35 cellular contexts compared by ENCODE assay signal in genomic region chr3:6723205-6723604, GRCh38.
"Had no signal": no experiment of that assay in that cellular context is flagged by ENCODE, and none has a peak within 500 bp of the region (broad histone marks: within the 10 kb centered on the region; RNA-seq: fewer than 3 reads in every experiment).

No MANE protein-coding gene starts in this region.

- H3K9me3 ChIP-seq: MG63 had no signal

- H3K4me3 ChIP-seq: MG63 had no signal

- DNase-seq: Karpas-422, Kasumi-1, KBM-7, KG1, MG63, MM.1S, MV-4-11, NCI-H1048, NCI-H1092, NCI-H1092 treated with DMSO at 0.1 percent for 48 hours, NCI-H1105, NCI-H1105 treated with DMSO at 0.1 percent for 48 hours, NCI-H1417, NCI-H1417 treated with DMSO at 0.1 percent for 48 hours, NCI-H1436 treated with DMSO at 0.1 percent for 48 hours, NCI-H146, NCI-H1694, NCI-H1694 treated with DMSO at 0.1 percent for 48 hours, NCI-H187, NCI-H187 treated with DMSO at 0.1 percent for 48 hours, NCI-H1930, NCI-H2029, NCI-H2029 treated with DMSO at 0.1 percent for 48 hours, NCI-H2081, NCI-H2081 treated with DMSO at 0.1 percent for 48 hours, NCI-H2107, NCI-H2171, NCI-H2171 treated with DMSO at 0.1 percent for 48 hours, NCI-H2227 treated with DMSO at 0.1 percent for 48 hours, NCI-H226, NCI-H345, NCI-H446, NCI-H446 treated with DMSO at 0.1 percent for 48 hours, NCI-H510A, NCI-H510A treated with DMSO at 0.1 percent for 48 hours had no signal

- H3K36me3 ChIP-seq: MG63 had no signal
